In the genomic region with DNA sequence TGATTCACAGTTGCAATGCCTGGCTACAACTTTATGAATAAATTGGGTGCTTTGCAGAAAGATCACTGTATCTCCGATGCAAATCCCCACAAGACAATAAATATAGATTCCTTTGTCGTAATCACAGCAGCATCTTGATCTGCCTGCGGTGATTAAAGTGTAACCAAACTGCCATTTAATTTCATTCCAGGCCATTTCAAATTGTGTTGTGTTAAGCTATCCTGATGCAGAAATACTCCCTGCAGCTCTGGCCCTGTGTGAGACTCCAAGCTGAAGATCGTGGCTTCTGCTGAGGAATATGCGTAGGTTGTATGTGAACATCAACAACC, we compare ENCODE assay signal across 18 cellular contexts. TPM values are rescaled to one million over a fixed set of nuclear protein-coding genes. Genes with fewer than 3 reads are reported as not detected.
"Had no signal": no experiment of that assay in that cellular context is flagged by ENCODE, and none has a peak within 500 bp of the region (broad histone marks: within the 10 kb centered on the region; RNA-seq: fewer than 3 reads in every experiment).

No MANE protein-coding gene starts in this region.

- H3K27ac Mint-ChIP-seq: natural killer cell; progenitor cell of endocrine pancreas; stimulated activated effector memory CD8-positive, alpha-beta T cell treated with anti-CD3 and anti-CD28 coated beads, Interleukin-12 subunit alpha, Interleukin-12 subunit beta, amount 100 ng/mL, for 72 hours had no signal

- H3K4me1 Mint-ChIP-seq: natural killer cell; stimulated activated effector memory CD8-positive, alpha-beta T cell treated with anti-CD3 and anti-CD28 coated beads, Interleukin-12 subunit alpha, Interleukin-12 subunit beta, amount 100 ng/mL, for 72 hours had no signal

- H3K27me3 ChIP-seq: gastrocnemius medialis, pancreas, vagina had no signal

- H3K9me3 Mint-ChIP-seq: natural killer cell; stimulated activated effector memory CD8-positive, alpha-beta T cell treated with anti-CD3 and anti-CD28 coated beads, Interleukin-12 subunit alpha, Interleukin-12 subunit beta, amount 100 ng/mL, for 72 hours had no signal

- ATAC-seq: gastrocnemius medialis; left lobe of liver; natural killer cell; pancreas; stimulated activated effector memory CD8-positive, alpha-beta T cell treated with anti-CD3 and anti-CD28 coated beads, Interleukin-12 subunit alpha, Interleukin-12 subunit beta, amount 100 ng/mL, for 72 hours had no signal

- DNase-seq: cortex of kidney; effector CD4-positive, alpha-beta T cell; foreskin fibroblast; gastrocnemius medialis; mammary epithelial cell; natural killer cell; pancreas; stimulated activated CD4-positive, alpha-beta T cell treated with anti-CD3 and anti-CD28 coated beads, Interleukin-2, amount 100 ng/mL, for 24 hours; stimulated activated CD4-positive, alpha-beta T cell treated with anti-CD3 and anti-CD28 coated beads, Interleukin-4, amount 100 ng/mL, for 24 hours; stimulated activated naive CD4-positive, alpha-beta T cell treated with Interleukin-2 at 50 U/mL for 16 hours; stomach; trophoblast cell had no signal

- H3K36me3 Mint-ChIP-seq: natural killer cell; stimulated activated effector memory CD8-positive, alpha-beta T cell treated with anti-CD3 and anti-CD28 coated beads, Interleukin-12 subunit alpha, Interleukin-12 subunit beta, amount 100 ng/mL, for 72 hours had no signal

- H3K4me1 ChIP-seq: gastrocnemius medialis, pancreas, stomach, vagina had no signal

- H3K27ac ChIP-seq: gastrocnemius medialis, pancreas, stomach, vagina had no signal

- H3K36me3 ChIP-seq: gastrocnemius medialis, pancreas, stomach, vagina had no signal

- H3K4me3 ChIP-seq: gastrocnemius medialis, pancreas, stomach, vagina had no signal

- H3K9me3 ChIP-seq: gastrocnemius medialis, pancreas had no signal

- H3K4me3 Mint-ChIP-seq: natural killer cell; stimulated activated effector memory CD8-positive, alpha-beta T cell treated with anti-CD3 and anti-CD28 coated beads, Interleukin-12 subunit alpha, Interleukin-12 subunit beta, amount 100 ng/mL, for 72 hours had no signal

RNA-seq across cellular contexts. Expression of a gene that starts 40.8 kb away (rescaled TPM):
- total RNA-seq: dermis microvascular lymphatic vessel endothelial cell, glomerular endothelial cell had no signal
